ENCODE assay signal across 8 cellular contexts in the genomic region with DNA sequence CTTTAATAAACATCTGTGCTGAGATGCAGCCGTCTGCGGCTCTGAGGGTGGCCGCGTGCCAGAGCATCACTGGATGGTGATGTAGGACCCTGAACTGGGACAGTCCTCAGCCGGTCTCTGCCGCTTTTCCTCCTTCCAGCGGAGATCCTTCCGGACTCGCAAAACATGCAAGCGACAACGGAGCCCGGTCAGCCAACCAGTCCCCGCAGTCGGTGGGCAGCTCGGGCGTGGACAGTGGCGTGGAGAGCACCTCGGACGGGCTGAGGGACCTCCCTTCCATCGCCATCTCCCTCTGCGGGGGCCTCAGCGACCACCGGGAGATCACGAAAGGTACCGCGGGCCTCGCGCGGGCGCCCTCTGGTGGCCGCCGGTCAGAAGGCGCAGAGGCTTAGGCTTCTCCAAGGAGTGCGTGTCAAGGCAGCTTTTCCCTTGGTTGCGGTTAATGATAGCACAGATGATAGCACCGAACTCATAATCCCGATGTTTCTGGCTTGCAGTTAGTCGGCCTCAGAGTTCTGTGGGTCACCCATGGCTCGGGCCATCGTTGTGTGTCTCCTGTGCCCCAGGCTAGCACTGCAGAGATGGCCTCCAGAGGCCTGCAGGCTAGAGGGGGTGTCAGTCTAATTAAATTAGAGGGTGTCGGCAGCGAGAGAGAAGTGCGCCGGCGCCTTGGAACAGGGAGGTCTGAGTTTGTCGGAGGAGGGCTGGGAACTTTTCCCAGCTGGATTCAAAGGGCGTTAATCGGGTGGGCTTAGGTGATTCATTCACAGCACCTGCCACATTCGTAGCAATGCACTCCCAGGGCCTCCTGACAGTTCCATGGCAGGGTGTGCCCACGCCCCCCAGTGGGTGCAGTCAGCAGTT. TPM values are rescaled to one million over a fixed set of nuclear protein-coding genes. Genes with fewer than 3 reads are reported as not detected.
DNase-seq lines count a peak whose midpoint lies in the region; ATAC-seq, FAIRE-seq and TF ChIP-seq lines count a peak whose summit lies in the region.

No MANE protein-coding gene starts in this region.

- peaks cover 4% of the 10 kb centered on the region; the same call in 1 of the 2 replicates for H3K4me1 Mint-ChIP-seq in WTC11
- no peaks in the 10 kb centered on the region for H3K4me1 Mint-ChIP-seq in immature natural killer cell

- H3K36me3 Mint-ChIP-seq in WTC11 (peaks cover 27% of the 10 kb centered on the region), immature natural killer cell (peaks cover 24 to 63% (median 42%) of the 10 kb centered on the region in 3 donors)

- H3K4me3 Mint-ChIP-seq in WTC11 (peak overlapping the region; percentile 60), immature natural killer cell (no peak overlapping the region)

- TF ChIP-seq CTCF in WTC11 (IDR thresholded peaks at IDR 0.05), result peak; percentile 89
- TF ChIP-seq CTCF in bronchial epithelial cell (IDR thresholded peaks at IDR 0.05; ENCODE audit: insufficient read depth, low read length, severe bottlenecking), result peak; percentile 98

- no peaks in the 10 kb centered on the region for H3K27me3 ChIP-seq in bronchial epithelial cell (ENCODE audit: control insufficient read depth, insufficient read depth, low read length)

- H3K9me3 Mint-ChIP-seq in WTC11, result no peaks in the 10 kb centered on the region
- H3K9me3 Mint-ChIP-seq in immature natural killer cell, result no peaks in the 10 kb centered on the region

- POLR2A ChIA-PET in WTC11 (lab: Charles Lee), result interaction anchor here (0.6 to 0.7 kb wide), 2 partner anchors 40 to 320 kb away, joined by 3 read pairs; no protein-coding TSS in a partner anchor

- no peak for FAIRE-seq in bronchial epithelial cell (lab: Jason Lieb, UNC)

- peaks cover 23% of the 10 kb centered on the region for H3K36me3 ChIP-seq in bronchial epithelial cell (ENCODE audit: control insufficient read depth, insufficient read depth, low read length)

- CTCF ChIA-PET in WTC11 (lab: Charles Lee), result interaction anchor here (0.6 to 2.9 kb wide), 20 partner anchors 10 to 993 kb away, joined by 3 to 17 read pairs (median 4); a partner anchor contains a TSS

- H3K27ac Mint-ChIP-seq in WTC11 (no peak overlapping the region), immature natural killer cell (no peak overlapping the region)

- no peak overlapping the region for H3K4me3 ChIP-seq in bronchial epithelial cell (ENCODE audit: low read depth, low read length)

- no peaks in the 10 kb centered on the region; the same call in 1 of the 2 replicates for H3K27me3 Mint-ChIP-seq in WTC11 (ENCODE audit: low read depth)
- H3K27me3 Mint-ChIP-seq in immature natural killer cell (ENCODE audit: low read depth in 3 of 3), result peaks cover 0 to 3% (median 0%) of the 10 kb centered on the region in 3 donors

- ATAC-seq in HG02642 (IDR thresholded peaks at IDR 0.05; ENCODE audit: poor library complexity, unreplicated experiment) (peak; percentile 56), WTC11 (peak; percentile 91)

- DNase-seq in AG20443 (ENCODE audit: low spot score) (peak; percentile 85), WTC11 (ENCODE audit: low spot score) (peak; percentile 80), bronchial epithelial cell (ENCODE audit: low read depth) (peak; percentile 7), immature natural killer cell (peak; percentile 29 to 37 (median 36)), COR-L47 (lab: John Stamatoyannopoulos, UW) (no peak), DMS79 (lab: John Stamatoyannopoulos, UW) (no peak)
- DNase-seq in stimulated activated CD4-positive, alpha-beta T cell treated with anti-CD3 and anti-CD28 coated beads, Interleukin-12 subunit alpha, Interleukin-12 subunit beta, amount 100 ng/mL, for 48 hours (ENCODE audit: low read depth in 2 of 3, low spot score in 1 of 3), result peak; percentile 9 to 14 (median 11)

TF ChIP-seq in WTC11, 78 proteins besides CTCF, POLR2A, EP300 and RAD21 (continues in another document):
- TF ChIP-seq, protein P1, sequence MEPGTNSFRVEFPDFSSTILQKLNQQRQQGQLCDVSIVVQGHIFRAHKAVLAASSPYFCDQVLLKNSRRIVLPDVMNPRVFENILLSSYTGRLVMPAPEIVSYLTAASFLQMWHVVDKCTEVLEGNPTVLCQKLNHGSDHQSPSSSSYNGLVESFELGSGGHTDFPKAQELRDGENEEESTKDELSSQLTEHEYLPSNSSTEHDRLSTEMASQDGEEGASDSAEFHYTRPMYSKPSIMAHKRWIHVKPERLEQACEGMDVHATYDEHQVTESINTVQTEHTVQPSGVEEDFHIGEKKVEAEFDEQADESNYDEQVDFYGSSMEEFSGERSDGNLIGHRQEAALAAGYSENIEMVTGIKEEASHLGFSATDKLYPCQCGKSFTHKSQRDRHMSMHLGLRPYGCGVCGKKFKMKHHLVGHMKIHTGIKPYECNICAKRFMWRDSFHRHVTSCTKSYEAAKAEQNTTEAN (CRISPR knock-in tag; IDR thresholded peaks at IDR 0.05), result no peak
- 0 out of 2 replicates have a peak, but pooled peaks have one; percentile 53 for TF ChIP-seq ZNF138 (CRISPR knock-in tag; conservative IDR thresholded peaks at IDR 0.05)
- no peak for TF ChIP-seq ZNF317 (CRISPR knock-in tag; IDR thresholded peaks at IDR 0.05; ENCODE audit: borderline replicate concordance, low read depth)
- no peak for TF ChIP-seq TP53 (CRISPR knock-in tag; IDR thresholded peaks at IDR 0.05)
- TF ChIP-seq, protein P2, sequence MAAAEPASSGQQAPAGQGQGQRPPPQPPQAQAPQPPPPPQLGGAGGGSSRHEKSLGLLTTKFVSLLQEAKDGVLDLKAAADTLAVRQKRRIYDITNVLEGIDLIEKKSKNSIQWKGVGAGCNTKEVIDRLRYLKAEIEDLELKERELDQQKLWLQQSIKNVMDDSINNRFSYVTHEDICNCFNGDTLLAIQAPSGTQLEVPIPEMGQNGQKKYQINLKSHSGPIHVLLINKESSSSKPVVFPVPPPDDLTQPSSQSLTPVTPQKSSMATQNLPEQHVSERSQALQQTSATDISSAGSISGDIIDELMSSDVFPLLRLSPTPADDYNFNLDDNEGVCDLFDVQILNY (CRISPR knock-in tag; IDR thresholded peaks at IDR 0.05), result no peak
- TF ChIP-seq, protein P3, sequence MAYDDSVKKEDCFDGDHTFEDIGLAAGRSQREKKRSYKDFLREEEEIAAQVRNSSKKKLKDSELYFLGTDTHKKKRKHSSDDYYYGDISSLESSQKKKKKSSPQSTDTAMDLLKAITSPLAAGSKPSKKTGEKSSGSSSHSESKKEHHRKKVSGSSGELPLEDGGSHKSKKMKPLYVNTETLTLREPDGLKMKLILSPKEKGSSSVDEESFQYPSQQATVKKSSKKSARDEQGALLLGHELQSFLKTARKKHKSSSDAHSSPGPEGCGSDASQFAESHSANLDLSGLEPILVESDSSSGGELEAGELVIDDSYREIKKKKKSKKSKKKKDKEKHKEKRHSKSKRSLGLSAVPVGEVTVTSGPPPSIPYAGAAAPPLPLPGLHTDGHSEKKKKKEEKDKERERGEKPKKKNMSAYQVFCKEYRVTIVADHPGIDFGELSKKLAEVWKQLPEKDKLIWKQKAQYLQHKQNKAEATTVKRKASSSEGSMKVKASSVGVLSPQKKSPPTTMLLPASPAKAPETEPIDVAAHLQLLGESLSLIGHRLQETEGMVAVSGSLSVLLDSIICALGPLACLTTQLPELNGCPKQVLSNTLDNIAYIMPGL (CRISPR knock-in tag; IDR thresholded peaks at IDR 0.05), result no peak
- TF ChIP-seq MXD4 (CRISPR knock-in tag; IDR thresholded peaks at IDR 0.05; ENCODE audit: borderline replicate concordance), result no peak
- TF ChIP-seq ZNF416 (CRISPR knock-in tag; IDR thresholded peaks at IDR 0.05), result no peak
- TF ChIP-seq ZNF396 (CRISPR knock-in tag; IDR thresholded peaks at IDR 0.05; ENCODE audit: borderline replicate concordance), result no peak
- TF ChIP-seq ETV6 (CRISPR knock-in tag; IDR thresholded peaks at IDR 0.05), result peak; percentile 72; the same call in 1 of the 2 replicates
- TF ChIP-seq, protein P4, sequence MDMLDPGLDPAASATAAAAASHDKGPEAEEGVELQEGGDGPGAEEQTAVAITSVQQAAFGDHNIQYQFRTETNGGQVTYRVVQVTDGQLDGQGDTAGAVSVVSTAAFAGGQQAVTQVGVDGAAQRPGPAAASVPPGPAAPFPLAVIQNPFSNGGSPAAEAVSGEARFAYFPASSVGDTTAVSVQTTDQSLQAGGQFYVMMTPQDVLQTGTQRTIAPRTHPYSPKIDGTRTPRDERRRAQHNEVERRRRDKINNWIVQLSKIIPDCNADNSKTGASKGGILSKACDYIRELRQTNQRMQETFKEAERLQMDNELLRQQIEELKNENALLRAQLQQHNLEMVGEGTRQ (CRISPR knock-in tag; IDR thresholded peaks at IDR 0.05), result no peak
- TF ChIP-seq, protein P5, sequence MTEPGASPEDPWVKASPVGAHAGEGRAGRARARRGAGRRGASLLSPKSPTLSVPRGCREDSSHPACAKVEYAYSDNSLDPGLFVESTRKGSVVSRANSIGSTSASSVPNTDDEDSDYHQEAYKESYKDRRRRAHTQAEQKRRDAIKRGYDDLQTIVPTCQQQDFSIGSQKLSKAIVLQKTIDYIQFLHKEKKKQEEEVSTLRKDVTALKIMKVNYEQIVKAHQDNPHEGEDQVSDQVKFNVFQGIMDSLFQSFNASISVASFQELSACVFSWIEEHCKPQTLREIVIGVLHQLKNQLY (CRISPR knock-in tag; IDR thresholded peaks at IDR 0.05), result no peak

RNA-seq across cellular contexts. Expression of a gene that starts 38.5 kb away (rescaled TPM):
- 12.2 to 14.5 TPM (median 13.9 TPM) in 3 replicates for total RNA-seq in WTC11 (2021)
- 7.0 and 12.1 TPM in 2 replicates for total RNA-seq in bronchial epithelial cell
- polyA plus RNA-seq in immature natural killer cell, result 10 to 100 TPM; 14.1 to 34.0 (median 16.3) TPM

Comparison
In these comparisons a context has a peak if more than half of its experiments do, and no peak if none do; other contexts are left out.
1. DNase-seq: peak in AG20443 (single experiment), WTC11 (single experiment), bronchial epithelial cell (single experiment), immature natural killer cell (3 of 3) and stimulated activated CD4-positive, alpha-beta T cell treated with anti-CD3 and anti-CD28 coated beads, Interleukin-12 subunit alpha, Interleukin-12 subunit beta, amount 100 ng/mL, for 48 hours (3 of 3); none in COR-L47 (single experiment) and DMS79 (single experiment).